In genomic region chr1:15411593-15412487, GRCh38 we compare ENCODE assay signal across 8 cellular contexts. TPM values are rescaled to one million over a fixed set of nuclear protein-coding genes. Genes with fewer than 3 reads are reported as not detected.
DNase-seq lines count a peak whose midpoint lies in the region; ATAC-seq and TF ChIP-seq lines count a peak whose summit lies in the region.

No MANE protein-coding gene starts in this region.

- no peak for TF ChIP-seq EP300 in stomach (IDR thresholded peaks at IDR 0.05)

- H3K4me1 ChIP-seq in lower lobe of right lung (peaks cover 56% of the 10 kb centered on the region), stomach (peaks cover 63 to 81% (median 73%) of the 10 kb centered on the region in 4 donors)

- POLR2A ChIA-PET in MCF 10A (lab: Yijun Ruan, JAX): interaction anchor here (0.6 to 4.9 kb wide), 5 partner anchors 12 to 259 kb away, joined by 3 to 52 read pairs (median 4); no protein-coding TSS in a partner anchor

- peaks cover 43% of the 10 kb centered on the region for H3K4me1 Mint-ChIP-seq in MCF 10A (ENCODE audit: insufficient read depth, unreplicated experiment)

- 16 to 35% (median 30%) methylated on average over 14 to 21 of the region's 21 CpGs for WGBS in stomach, 5 donors

- H3K4me3 Mint-ChIP-seq in MCF 10A (ENCODE audit: unreplicated experiment): peak overlapping the region; percentile 88

- TSS peak; percentile 7 for BruUV-seq in MCF 10A (replicated peaks; lab: Mats Ljungman, UMichigan)

- CTCF ChIA-PET in MCF 10A (lab: Yijun Ruan, JAX): interaction anchor here (0.7 to 1.3 kb wide), 2 partner anchors 33 to 88 kb away, joined by 3 read pairs; no protein-coding TSS in a partner anchor

- no peaks in the 10 kb centered on the region for H3K9me3 Mint-ChIP-seq in MCF 10A (ENCODE audit: unreplicated experiment)

- no peaks in the 10 kb centered on the region for H3K36me3 Mint-ChIP-seq in MCF 10A (ENCODE audit: insufficient read depth, unreplicated experiment)

- peak; percentile 45 for ATAC-seq in HG03095 (IDR thresholded peaks at IDR 0.05; ENCODE audit: unreplicated experiment)
- peak; percentile 51 to 62 for ATAC-seq in lower lobe of right lung
- no peak for ATAC-seq in GM18519 (IDR thresholded peaks at IDR 0.05; ENCODE audit: low FRiP score, unreplicated experiment)

- TF ChIP-seq CTCF in MCF 10A (IDR thresholded peaks at IDR 0.05; ENCODE audit: unreplicated experiment): no peak
- no peak for TF ChIP-seq CTCF in lower lobe of right lung (IDR thresholded peaks at IDR 0.05)
- TF ChIP-seq CTCF in stomach (IDR thresholded peaks at IDR 0.05): no peak

- H3K27me3 Mint-ChIP-seq in MCF 10A (ENCODE audit: insufficient read depth, unreplicated experiment): no peaks in the 10 kb centered on the region

- TF ChIP-seq POLR2A in stomach (IDR thresholded peaks at IDR 0.05): no peak

- H3K9me3 ChIP-seq in lower lobe of right lung (no peaks in the 10 kb centered on the region), stomach (no peaks in the 10 kb centered on the region)

- intact Hi-C loops in MCF 10A (cut with micrococcal nuclease) (no loop called here), lower lobe of right lung (cut with DNase I) (no loop called here), stomach (cut with DNase I; ENCODE audit: low total_unique reads) (no loop called here)

- H3K27ac Mint-ChIP-seq in MCF 10A (ENCODE audit: low read depth, unreplicated experiment): peak overlapping the region; percentile 96

- DNase-seq in NCI-H1105 treated with DMSO at 0.1 percent for 48 hours (lab: John Stamatoyannopoulos, UW) (peak; percentile 17), NCI-H1105 (lab: John Stamatoyannopoulos, UW) (no peak), SKM-1 treated with dmso at 0.1 percent for 144 hours (lab: John Stamatoyannopoulos, UW; ENCODE audit: unreplicated experiment) (peak; percentile 93), MCF 10A (ENCODE audit: unreplicated experiment) (peak; percentile 65), lower lobe of right lung (peak; percentile 83), stomach (peak; percentile 65)

- H3K36me3 ChIP-seq in lower lobe of right lung: peaks cover 11% of the 10 kb centered on the region
- H3K36me3 ChIP-seq in stomach: peaks cover 0 to 13% (median 10%) of the 10 kb centered on the region in 4 donors

- peak overlapping the region; percentile 86 for H3K4me3 ChIP-seq in lower lobe of right lung
- peak overlapping the region; percentile 65 to 88 (median 85) for H3K4me3 ChIP-seq in stomach

- no peaks in the 10 kb centered on the region for H3K27me3 ChIP-seq in lower lobe of right lung (ENCODE audit: low read depth)
- H3K27me3 ChIP-seq in stomach: no peaks in the 10 kb centered on the region

- H3K27ac ChIP-seq in lower lobe of right lung (peak overlapping the region; percentile 84), stomach (peak overlapping the region; percentile 83 to 95 (median 93))

RNA-seq across cellular contexts. Expression of gene EFHD2, which starts 2.2 kb away (rescaled TPM):
- 45.1 and 48.5 TPM in 2 replicates for total RNA-seq in MCF 10A (2022)
- 100 TPM for total RNA-seq in lower lobe of right lung
- total RNA-seq in stomach: 100 to 1,000 TPM in 2 of 5 donors, 10 to 100 TPM in 3; 36.2 to 191 (median 67.0) TPM
- polyA plus RNA-seq in stomach: 100 to 1,000 TPM in 2 of 3 donors, 10 to 100 TPM in 1; 64.5 to 169 (median 101) TPM

RNA-seq across cellular contexts. Expression of gene CTRC, which starts 26.4 kb away (rescaled TPM):
- total RNA-seq in MCF 10A (2022) (not detected in 2 replicates), lower lobe of right lung (not detected), stomach (not detected)
- 1 to 10 TPM in 2 of 3 donors, under 1 TPM in 1; 0.88 to 9.8 (median 3.2) TPM for polyA plus RNA-seq in stomach

RNA-seq across cellular contexts. Expression of gene CELA2A, which starts 44.7 kb away (rescaled TPM):
- not detected in 2 replicates for total RNA-seq in MCF 10A (2022)
- total RNA-seq in lower lobe of right lung: not detected
- total RNA-seq in stomach: under 1 TPM in 1 of 5 donors, not detected in 4; 0.55 TPM
- polyA plus RNA-seq in stomach: 1 to 10 TPM in 2 of 3 donors, under 1 TPM in 1; 0.43 to 3.1 (median 1.6) TPM
